ENCODE assay signal across 1 cellular context in the genomic region with DNA sequence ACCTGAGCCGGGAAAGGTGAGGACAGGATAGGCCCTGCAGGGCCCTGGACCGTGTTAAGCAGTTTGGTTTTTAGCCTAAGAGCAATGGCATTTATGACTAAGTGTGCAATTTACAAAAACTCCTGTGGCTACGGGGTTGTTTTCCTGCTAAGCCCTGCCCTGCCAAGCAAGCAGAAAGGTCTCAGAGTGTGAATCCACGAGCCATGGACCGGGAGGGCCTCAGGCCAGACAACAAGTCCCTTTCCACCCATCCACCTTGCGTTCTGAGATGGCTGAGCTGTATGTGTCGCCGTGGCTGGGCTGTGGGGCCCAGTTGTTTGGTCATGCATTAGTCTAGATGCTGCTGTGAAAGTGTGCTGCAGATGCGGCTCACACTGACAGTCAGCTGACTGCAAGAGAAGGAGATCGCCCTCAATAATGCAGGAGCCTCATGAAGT.
TF ChIP-seq lines count a peak whose summit lies in the region.

No MANE protein-coding gene starts in this region.

TF ChIP-seq in GM23338, 12 proteins besides CTCF, POLR2A, EP300 and RAD21 (continued from another document):
- TF ChIP-seq, protein P1, sequence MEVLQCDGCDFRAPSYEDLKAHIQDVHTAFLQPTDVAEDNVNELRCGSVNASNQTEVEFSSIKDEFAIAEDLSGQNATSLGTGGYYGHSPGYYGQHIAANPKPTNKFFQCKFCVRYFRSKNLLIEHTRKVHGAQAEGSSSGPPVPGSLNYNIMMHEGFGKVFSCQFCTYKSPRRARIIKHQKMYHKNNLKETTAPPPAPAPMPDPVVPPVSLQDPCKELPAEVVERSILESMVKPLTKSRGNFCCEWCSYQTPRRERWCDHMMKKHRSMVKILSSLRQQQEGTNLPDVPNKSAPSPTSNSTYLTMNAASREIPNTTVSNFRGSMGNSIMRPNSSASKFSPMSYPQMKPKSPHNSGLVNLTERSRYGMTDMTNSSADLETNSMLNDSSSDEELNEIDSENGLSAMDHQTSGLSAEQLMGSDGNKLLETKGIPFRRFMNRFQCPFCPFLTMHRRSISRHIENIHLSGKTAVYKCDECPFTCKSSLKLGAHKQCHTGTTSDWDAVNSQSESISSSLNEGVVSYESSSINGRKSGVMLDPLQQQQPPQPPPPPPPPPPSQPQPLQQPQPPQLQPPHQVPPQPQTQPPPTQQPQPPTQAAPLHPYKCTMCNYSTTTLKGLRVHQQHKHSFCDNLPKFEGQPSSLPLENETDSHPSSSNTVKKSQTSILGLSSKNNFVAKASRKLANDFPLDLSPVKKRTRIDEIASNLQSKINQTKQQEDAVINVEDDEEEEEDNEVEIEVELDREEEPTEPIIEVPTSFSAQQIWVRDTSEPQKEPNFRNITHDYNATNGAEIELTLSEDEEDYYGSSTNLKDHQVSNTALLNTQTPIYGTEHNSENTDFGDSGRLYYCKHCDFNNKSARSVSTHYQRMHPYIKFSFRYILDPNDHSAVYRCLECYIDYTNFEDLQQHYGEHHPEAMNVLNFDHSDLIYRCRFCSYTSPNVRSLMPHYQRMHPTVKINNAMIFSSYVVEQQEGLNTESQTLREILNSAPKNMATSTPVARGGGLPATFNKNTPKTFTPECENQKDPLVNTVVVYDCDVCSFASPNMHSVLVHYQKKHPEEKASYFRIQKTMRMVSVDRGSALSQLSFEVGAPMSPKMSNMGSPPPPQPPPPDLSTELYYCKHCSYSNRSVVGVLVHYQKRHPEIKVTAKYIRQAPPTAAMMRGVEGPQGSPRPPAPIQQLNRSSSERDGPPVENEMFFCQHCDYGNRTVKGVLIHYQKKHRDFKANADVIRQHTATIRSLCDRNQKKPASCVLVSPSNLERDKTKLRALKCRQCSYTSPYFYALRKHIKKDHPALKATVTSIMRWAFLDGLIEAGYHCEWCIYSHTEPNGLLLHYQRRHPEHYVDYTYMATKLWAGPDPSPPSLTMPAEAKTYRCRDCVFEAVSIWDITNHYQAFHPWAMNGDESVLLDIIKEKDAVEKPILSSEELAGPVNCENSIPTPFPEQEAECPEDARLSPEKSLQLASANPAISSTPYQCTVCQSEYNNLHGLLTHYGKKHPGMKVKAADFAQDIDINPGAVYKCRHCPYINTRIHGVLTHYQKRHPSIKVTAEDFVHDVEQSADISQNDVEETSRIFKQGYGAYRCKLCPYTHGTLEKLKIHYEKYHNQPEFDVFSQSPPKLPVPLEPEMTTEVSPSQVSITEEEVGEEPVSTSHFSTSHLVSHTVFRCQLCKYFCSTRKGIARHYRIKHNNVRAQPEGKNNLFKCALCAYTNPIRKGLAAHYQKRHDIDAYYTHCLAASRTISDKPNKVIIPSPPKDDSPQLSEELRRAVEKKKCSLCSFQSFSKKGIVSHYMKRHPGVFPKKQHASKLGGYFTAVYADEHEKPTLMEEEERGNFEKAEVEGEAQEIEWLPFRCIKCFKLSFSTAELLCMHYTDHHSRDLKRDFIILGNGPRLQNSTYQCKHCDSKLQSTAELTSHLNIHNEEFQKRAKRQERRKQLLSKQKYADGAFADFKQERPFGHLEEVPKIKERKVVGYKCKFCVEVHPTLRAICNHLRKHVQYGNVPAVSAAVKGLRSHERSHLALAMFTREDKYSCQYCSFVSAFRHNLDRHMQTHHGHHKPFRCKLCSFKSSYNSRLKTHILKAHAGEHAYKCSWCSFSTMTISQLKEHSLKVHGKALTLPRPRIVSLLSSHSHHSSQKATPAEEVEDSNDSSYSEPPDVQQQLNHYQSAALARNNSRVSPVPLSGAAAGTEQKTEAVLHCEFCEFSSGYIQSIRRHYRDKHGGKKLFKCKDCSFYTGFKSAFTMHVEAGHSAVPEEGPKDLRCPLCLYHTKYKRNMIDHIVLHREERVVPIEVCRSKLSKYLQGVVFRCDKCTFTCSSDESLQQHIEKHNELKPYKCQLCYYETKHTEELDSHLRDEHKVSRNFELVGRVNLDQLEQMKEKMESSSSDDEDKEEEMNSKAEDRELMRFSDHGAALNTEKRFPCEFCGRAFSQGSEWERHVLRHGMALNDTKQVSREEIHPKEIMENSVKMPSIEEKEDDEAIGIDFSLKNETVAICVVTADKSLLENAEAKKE (CRISPR knock-in tag; IDR thresholded peaks at IDR 0.05): no peak
- TF ChIP-seq EZH2phosphoT487 (IDR thresholded peaks at IDR 0.05; ENCODE audit: unreplicated experiment) (no peak), POLR2AphosphoS5 (IDR thresholded peaks at IDR 0.05; ENCODE audit: low read depth) (no peak), NANOG (IDR thresholded peaks at IDR 0.05; ENCODE audit: borderline replicate concordance) (no peak), ZNF331 (CRISPR knock-in tag; IDR thresholded peaks at IDR 0.05; ENCODE audit: low read depth) (no peak)
- TF ChIP-seq, protein P2, sequence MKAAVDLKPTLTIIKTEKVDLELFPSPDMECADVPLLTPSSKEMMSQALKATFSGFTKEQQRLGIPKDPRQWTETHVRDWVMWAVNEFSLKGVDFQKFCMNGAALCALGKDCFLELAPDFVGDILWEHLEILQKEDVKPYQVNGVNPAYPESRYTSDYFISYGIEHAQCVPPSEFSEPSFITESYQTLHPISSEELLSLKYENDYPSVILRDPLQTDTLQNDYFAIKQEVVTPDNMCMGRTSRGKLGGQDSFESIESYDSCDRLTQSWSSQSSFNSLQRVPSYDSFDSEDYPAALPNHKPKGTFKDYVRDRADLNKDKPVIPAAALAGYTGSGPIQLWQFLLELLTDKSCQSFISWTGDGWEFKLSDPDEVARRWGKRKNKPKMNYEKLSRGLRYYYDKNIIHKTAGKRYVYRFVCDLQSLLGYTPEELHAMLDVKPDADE (IDR thresholded peaks at IDR 0.05): no peak
